19 cellular contexts compared by ENCODE assay signal in the genomic region with DNA sequence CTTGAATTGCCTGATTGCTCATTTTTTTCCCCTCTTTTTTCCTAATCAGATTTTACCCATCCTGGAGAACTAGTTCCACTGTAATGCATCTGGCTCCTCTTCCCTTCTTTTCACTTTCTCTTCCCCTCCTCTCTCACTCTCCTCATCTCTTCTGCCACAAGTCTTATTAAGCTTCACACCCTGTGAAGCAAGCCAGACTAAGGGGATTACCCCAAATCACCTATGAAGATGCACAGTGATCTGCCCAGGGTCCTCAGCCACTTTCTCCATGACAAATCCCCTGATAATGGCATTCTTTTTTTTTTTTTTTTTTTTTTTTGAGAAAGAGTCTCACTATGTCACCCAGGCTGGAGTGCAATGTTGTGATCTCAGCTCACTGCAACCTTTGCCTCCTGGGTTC. TPM values are rescaled to one million over a fixed set of nuclear protein-coding genes. Genes with fewer than 3 reads are reported as not detected.
DNase-seq lines count a peak whose midpoint lies in the region; ATAC-seq and TF ChIP-seq lines count a peak whose summit lies in the region.
"Had no signal": no experiment of that assay in that cellular context is flagged by ENCODE, and none has a peak within 500 bp of the region (broad histone marks: within the 10 kb centered on the region; RNA-seq: fewer than 3 reads in every experiment).

No MANE protein-coding gene starts in this region.

- peaks cover 25% of the 10 kb centered on the region for H3K36me3 Mint-ChIP-seq in CD4-positive, CD25-positive, alpha-beta regulatory T cell
- peaks cover 65% of the 10 kb centered on the region for H3K36me3 Mint-ChIP-seq in activated CD8-positive, alpha-beta T cell treated with anti-CD3 and anti-CD28 coated beads, Interleukin-2, amount 10 ng/mL, durations not matched to agents 7 days and 5 days (ENCODE audit: low read depth)
- H3K36me3 Mint-ChIP-seq in neural progenitor cell: peaks cover 6% of the 10 kb centered on the region

- H3K27ac Mint-ChIP-seq in CD4-positive, CD25-positive, alpha-beta regulatory T cell: peak overlapping the region; percentile 52 to 95 (median 92)
- H3K27ac Mint-ChIP-seq in activated CD8-positive, alpha-beta T cell treated with anti-CD3 and anti-CD28 coated beads, Interleukin-2, amount 10 ng/mL, durations not matched to agents 7 days and 5 days: peak overlapping the region; percentile 10
- H3K27ac Mint-ChIP-seq in neural progenitor cell: peak overlapping the region; percentile 3

- no peaks in the 10 kb centered on the region for H3K9me2 ChIP-seq in DOHH2 (replicated peaks; ENCODE audit: control insufficient read depth, low read length)

- CTCF ChIA-PET in activated CD8-positive, alpha-beta T cell treated with anti-CD3 and anti-CD28 coated beads, Interleukin-2, amount 10 ng/mL, durations not matched to agents 7 days and 5 days (lab: Charles Lee): interaction anchor here (1.2 to 17.6 kb wide), 7 partner anchors 11 to 185 kb away, joined by 3 to 225 read pairs (median 4); a partner anchor contains a TSS

- H3K4me3 Mint-ChIP-seq in CD4-positive, CD25-positive, alpha-beta regulatory T cell: peak overlapping the region; percentile 6 to 70 (median 40)
- no peak overlapping the region for H3K4me3 Mint-ChIP-seq in activated CD8-positive, alpha-beta T cell treated with anti-CD3 and anti-CD28 coated beads, Interleukin-2, amount 10 ng/mL, durations not matched to agents 7 days and 5 days
- no peak overlapping the region for H3K4me3 Mint-ChIP-seq in neural progenitor cell
- H3K4me3 Mint-ChIP-seq: H9 had no signal

- no peak for ATAC-seq in CD4-positive, CD25-positive, alpha-beta regulatory T cell (ENCODE audit: low read depth in 2 of 2)
- no peak for ATAC-seq in activated CD8-positive, alpha-beta T cell treated with anti-CD3 and anti-CD28 coated beads, Interleukin-2, amount 10 ng/mL, durations not matched to agents 7 days and 5 days
- ATAC-seq in GM18868 (IDR thresholded peaks at IDR 0.05; ENCODE audit: unreplicated experiment): no peak
- ATAC-seq: esophagus mucosa, left lobe of liver, mucosa of descending colon had no signal

- H3K27me3 Mint-ChIP-seq in CD4-positive, CD25-positive, alpha-beta regulatory T cell: no peaks in the 10 kb centered on the region
- no peaks in the 10 kb centered on the region for H3K27me3 Mint-ChIP-seq in activated CD8-positive, alpha-beta T cell treated with anti-CD3 and anti-CD28 coated beads, Interleukin-2, amount 10 ng/mL, durations not matched to agents 7 days and 5 days (ENCODE audit: low read depth)
- H3K27me3 Mint-ChIP-seq in neural progenitor cell (ENCODE audit: insufficient read depth, low read depth): peaks cover 3% of the 10 kb centered on the region

- peaks cover 7% of the 10 kb centered on the region for H3K36me3 ChIP-seq in CD4-positive, CD25-positive, alpha-beta regulatory T cell (ENCODE audit: control insufficient read depth, insufficient read depth, low read length)
- H3K36me3 ChIP-seq in DOHH2 (ENCODE audit: control insufficient read depth, low read length) (peaks cover 41% of the 10 kb centered on the region), neural progenitor cell (no peaks in the 10 kb centered on the region), colonic mucosa (no peaks in the 10 kb centered on the region)
- H3K36me3 ChIP-seq: brain microvascular endothelial cell, right atrium auricular region, uterus had no signal

- intact Hi-C loops in colonic mucosa (cut with DNase I): no loop called here

- peaks cover 72% of the 10 kb centered on the region for H3K79me2 ChIP-seq in DOHH2 (ENCODE audit: control insufficient read depth, low read length)
- H3K79me2 ChIP-seq in neural progenitor cell (ENCODE audit: low read depth): no peaks in the 10 kb centered on the region

- no peaks in the 10 kb centered on the region for H4K20me1 ChIP-seq in DOHH2 (ENCODE audit: control insufficient read depth, insufficient read depth, low read depth, low read length)
- no peaks in the 10 kb centered on the region for H4K20me1 ChIP-seq in neural progenitor cell (ENCODE audit: low read depth)

- peak overlapping the region; percentile 29; the same call in 1 of the 2 replicates for H3K4me2 ChIP-seq in DOHH2 (ENCODE audit: low read length)
- no peak overlapping the region for H3K4me2 ChIP-seq in neural progenitor cell

- H3K27me3 ChIP-seq in CD4-positive, CD25-positive, alpha-beta regulatory T cell (ENCODE audit: control insufficient read depth, insufficient read depth, low read length): no peaks in the 10 kb centered on the region
- H3K27me3 ChIP-seq in DOHH2 (ENCODE audit: control insufficient read depth, low read length): no peaks in the 10 kb centered on the region
- H3K27me3 ChIP-seq in neural progenitor cell: no peaks in the 10 kb centered on the region
- no peaks in the 10 kb centered on the region for H3K27me3 ChIP-seq in colonic mucosa
- H3K27me3 ChIP-seq: brain microvascular endothelial cell, right atrium auricular region, uterus had no signal

- no peak for DNase-seq in CD4-positive, CD25-positive, alpha-beta regulatory T cell
- no peak for DNase-seq in activated CD8-positive, alpha-beta T cell treated with anti-CD3 and anti-CD28 coated beads, Interleukin-2, amount 10 ng/mL, durations not matched to agents 7 days and 5 days
- DNase-seq in neural progenitor cell (ENCODE audit: low spot score): no peak
- DNase-seq in colonic mucosa: no peak
- DNase-seq in NCI-H1417 treated with DMSO at 0.1 percent for 48 hours (lab: John Stamatoyannopoulos, UW): no peak
- DNase-seq: activated CD4-positive, CD25-positive, alpha-beta regulatory T cell treated with anti-CD3 and anti-CD28 coated beads, Interleukin-2, amount 50 U/mL, for 72 hours; brain microvascular endothelial cell; H9; mucosa of descending colon; MV-4-11; NCI-H2081; NCI-H510A treated with DMSO at 0.1 percent for 48 hours; SIG-M5; uterus had no signal

- no peaks in the 10 kb centered on the region for H3K9me3 ChIP-seq in CD4-positive, CD25-positive, alpha-beta regulatory T cell (ENCODE audit: control insufficient read depth in 2 of 2, low read length in 2 of 2)
- H3K9me3 ChIP-seq in DOHH2 (ENCODE audit: control insufficient read depth, insufficient read depth, low read length) (no peaks in the 10 kb centered on the region), neural progenitor cell (ENCODE audit: low read depth) (no peaks in the 10 kb centered on the region), colonic mucosa (no peaks in the 10 kb centered on the region)
- H3K9me3 ChIP-seq: mucosa of descending colon, uterus had no signal

- peaks cover 0 to 5% (median 0%) of the 10 kb centered on the region in 7 donors for H3K9me3 Mint-ChIP-seq in CD4-positive, CD25-positive, alpha-beta regulatory T cell
- H3K9me3 Mint-ChIP-seq in activated CD8-positive, alpha-beta T cell treated with anti-CD3 and anti-CD28 coated beads, Interleukin-2, amount 10 ng/mL, durations not matched to agents 7 days and 5 days (ENCODE audit: insufficient read depth): no peaks in the 10 kb centered on the region
- H3K9me3 Mint-ChIP-seq in neural progenitor cell: peaks cover 4% of the 10 kb centered on the region

- H3K4me3 ChIP-seq in CD4-positive, CD25-positive, alpha-beta regulatory T cell (ENCODE audit: low read depth, low read length): peak overlapping the region; percentile 22
- H3K4me3 ChIP-seq in DOHH2 (ENCODE audit: low read length): no peak overlapping the region
- H3K4me3 ChIP-seq in neural progenitor cell: no peak overlapping the region
- no peak overlapping the region for H3K4me3 ChIP-seq in colonic mucosa
- H3K4me3 ChIP-seq: mucosa of descending colon, right atrium auricular region, uterus had no signal

- H3F3A ChIP-seq in DOHH2 (ENCODE audit: control insufficient read depth, insufficient read depth) (peaks cover 18% of the 10 kb centered on the region), neural progenitor cell (ENCODE audit: low read depth) (no peaks in the 10 kb centered on the region)

- H3K9ac ChIP-seq in neural progenitor cell: no peak overlapping the region
- H3K9ac ChIP-seq in colonic mucosa (ENCODE audit: low read depth in 2 of 2, low read length in 2 of 2): no peak overlapping the region

- POLR2A ChIA-PET in activated CD8-positive, alpha-beta T cell treated with anti-CD3 and anti-CD28 coated beads, Interleukin-2, amount 10 ng/mL, durations not matched to agents 7 days and 5 days (lab: Charles Lee): interaction anchor here (1.0 kb wide), 1 partner anchor 77 kb away, joined by 3 read pairs; no protein-coding TSS in a partner anchor

- peak overlapping the region; percentile 34 for H3K27ac ChIP-seq in CD4-positive, CD25-positive, alpha-beta regulatory T cell (ENCODE audit: insufficient read depth, low read length, poor library complexity, severe bottlenecking)
- H3K27ac ChIP-seq in DOHH2 (ENCODE audit: low read depth, low read length) (no peak overlapping the region), neural progenitor cell (no peak overlapping the region), colonic mucosa (no peak overlapping the region)
- H3K27ac ChIP-seq: brain microvascular endothelial cell, right atrium auricular region, uterus had no signal

- TF ChIP-seq CTCF in DOHH2 (IDR thresholded peaks at IDR 0.05; ENCODE audit: low read depth, low read length, poor library complexity, severe bottlenecking): no peak
- TF ChIP-seq CTCF in neural progenitor cell (IDR thresholded peaks at IDR 0.05): no peak
- TF ChIP-seq CTCF in colonic mucosa (IDR thresholded peaks at IDR 0.05): no peak

- H2AFZ ChIP-seq in neural progenitor cell (replicated peaks): no peak overlapping the region

- H3K4me1 ChIP-seq in CD4-positive, CD25-positive, alpha-beta regulatory T cell (ENCODE audit: control insufficient read depth, insufficient read depth, low read length, poor library complexity, severe bottlenecking): peaks cover 54% of the 10 kb centered on the region
- H3K4me1 ChIP-seq in DOHH2 (ENCODE audit: control insufficient read depth, low read length): peaks cover 98% of the 10 kb centered on the region
- no peaks in the 10 kb centered on the region for H3K4me1 ChIP-seq in neural progenitor cell
- H3K4me1 ChIP-seq in colonic mucosa: no peaks in the 10 kb centered on the region
- H3K4me1 ChIP-seq: right atrium auricular region, uterus had no signal

- H3K4me1 Mint-ChIP-seq in CD4-positive, CD25-positive, alpha-beta regulatory T cell: peaks cover 22 to 93% (median 60%) of the 10 kb centered on the region in 4 donors
- H3K4me1 Mint-ChIP-seq in activated CD8-positive, alpha-beta T cell treated with anti-CD3 and anti-CD28 coated beads, Interleukin-2, amount 10 ng/mL, durations not matched to agents 7 days and 5 days (ENCODE audit: low read depth): peaks cover 66% of the 10 kb centered on the region
- peaks cover 21% of the 10 kb centered on the region for H3K4me1 Mint-ChIP-seq in neural progenitor cell

RNA-seq across cellular contexts. Expression of a gene that starts 11.2 kb away (rescaled TPM):
- total RNA-seq in CD4-positive, CD25-positive, alpha-beta regulatory T cell: 57.6 TPM
- polyA plus RNA-seq in CD4-positive, CD25-positive, alpha-beta regulatory T cell: 10 to 100 TPM; 14.2 to 21.4 (median 18.1) TPM
- total RNA-seq in activated CD8-positive, alpha-beta T cell treated with anti-CD3 and anti-CD28 coated beads, Interleukin-2, amount 10 ng/mL, durations not matched to agents 7 days and 5 days: 10 to 100 TPM; 66.6 to 75.0 TPM
- total RNA-seq in neural progenitor cell (ENCODE audit: low replicate concordance) (2.0 and 5.5 TPM in 2 replicates), colonic mucosa (1 to 10 TPM; 3.7 to 5.8 TPM)

Comparison
In these comparisons a context has a peak if more than half of its experiments do, and no peak if none do; other contexts are left out.
1. H3K27ac Mint-ChIP-seq: peak in every context shown above with its lines; median percentile 92 in CD4-positive, CD25-positive, alpha-beta regulatory T cell; 10 in activated CD8-positive, alpha-beta T cell treated with anti-CD3 and anti-CD28 coated beads, Interleukin-2, amount 10 ng/mL, durations not matched to agents 7 days and 5 days; 3 in neural progenitor cell.
2. H3K4me3 Mint-ChIP-seq: peak in CD4-positive, CD25-positive, alpha-beta regulatory T cell (4 of 4); none in activated CD8-positive, alpha-beta T cell treated with anti-CD3 and anti-CD28 coated beads, Interleukin-2, amount 10 ng/mL, durations not matched to agents 7 days and 5 days (single experiment) and neural progenitor cell (single experiment).